In the genomic region with DNA sequence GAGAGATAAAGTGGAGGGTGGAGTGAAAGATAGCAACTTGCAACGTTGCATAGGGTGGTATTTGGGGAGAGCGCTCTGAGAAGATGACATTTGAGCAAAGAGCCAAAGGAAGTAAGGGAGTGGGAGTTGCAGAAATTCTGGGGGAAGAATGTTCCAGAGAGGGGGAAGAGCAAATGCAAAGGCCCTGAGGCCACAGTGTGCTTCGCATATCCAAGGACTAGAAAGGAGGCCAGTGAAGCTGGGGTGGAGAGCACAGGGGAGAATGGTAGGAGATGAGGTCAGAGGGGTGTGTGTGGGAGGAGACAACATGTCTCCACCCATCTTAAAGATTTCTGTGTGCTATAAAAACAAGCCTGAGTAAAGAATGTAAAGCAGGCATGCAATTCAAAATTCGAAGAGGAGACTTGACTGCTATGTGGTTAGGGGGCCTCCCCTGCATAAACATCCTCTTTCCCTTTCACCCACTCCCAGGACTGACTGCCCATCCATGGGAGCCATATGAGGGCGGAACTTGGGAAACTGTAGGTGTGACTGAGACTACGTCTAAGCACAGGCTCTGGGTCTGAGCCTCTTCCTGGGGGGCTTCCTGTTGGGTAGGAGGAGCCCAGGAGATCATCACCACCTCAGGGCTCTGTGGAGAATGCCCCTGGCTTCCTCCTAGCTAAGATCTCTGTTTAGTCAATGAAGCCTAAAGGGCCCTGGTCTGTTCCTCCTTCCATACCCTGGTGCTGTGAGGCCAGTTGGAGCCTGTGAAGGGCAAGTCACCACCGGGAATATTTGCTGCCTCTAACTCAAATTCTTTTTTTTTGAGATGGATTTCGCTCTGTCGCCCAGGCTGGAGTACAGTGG, we compare ENCODE assay signal across 1 cellular context.
TF ChIP-seq lines count a peak whose summit lies in the region.

No MANE protein-coding gene starts in this region.

TF ChIP-seq in GM12878, 131 proteins besides CTCF, POLR2A, EP300 and RAD21 (continued from another document and continues in another):
- TF ChIP-seq, protein P1, sequence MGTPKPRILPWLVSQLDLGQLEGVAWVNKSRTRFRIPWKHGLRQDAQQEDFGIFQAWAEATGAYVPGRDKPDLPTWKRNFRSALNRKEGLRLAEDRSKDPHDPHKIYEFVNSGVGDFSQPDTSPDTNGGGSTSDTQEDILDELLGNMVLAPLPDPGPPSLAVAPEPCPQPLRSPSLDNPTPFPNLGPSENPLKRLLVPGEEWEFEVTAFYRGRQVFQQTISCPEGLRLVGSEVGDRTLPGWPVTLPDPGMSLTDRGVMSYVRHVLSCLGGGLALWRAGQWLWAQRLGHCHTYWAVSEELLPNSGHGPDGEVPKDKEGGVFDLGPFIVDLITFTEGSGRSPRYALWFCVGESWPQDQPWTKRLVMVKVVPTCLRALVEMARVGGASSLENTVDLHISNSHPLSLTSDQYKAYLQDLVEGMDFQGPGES (IDR thresholded peaks at IDR 0.05): no peak
- no peak for TF ChIP-seq JUND (IDR thresholded peaks at IDR 0.05; ENCODE audit: low read depth, low read length)
- no peak for TF ChIP-seq BRCA1 (IDR thresholded peaks at IDR 0.05; ENCODE audit: low read depth, low read length)
- TF ChIP-seq, protein P2, sequence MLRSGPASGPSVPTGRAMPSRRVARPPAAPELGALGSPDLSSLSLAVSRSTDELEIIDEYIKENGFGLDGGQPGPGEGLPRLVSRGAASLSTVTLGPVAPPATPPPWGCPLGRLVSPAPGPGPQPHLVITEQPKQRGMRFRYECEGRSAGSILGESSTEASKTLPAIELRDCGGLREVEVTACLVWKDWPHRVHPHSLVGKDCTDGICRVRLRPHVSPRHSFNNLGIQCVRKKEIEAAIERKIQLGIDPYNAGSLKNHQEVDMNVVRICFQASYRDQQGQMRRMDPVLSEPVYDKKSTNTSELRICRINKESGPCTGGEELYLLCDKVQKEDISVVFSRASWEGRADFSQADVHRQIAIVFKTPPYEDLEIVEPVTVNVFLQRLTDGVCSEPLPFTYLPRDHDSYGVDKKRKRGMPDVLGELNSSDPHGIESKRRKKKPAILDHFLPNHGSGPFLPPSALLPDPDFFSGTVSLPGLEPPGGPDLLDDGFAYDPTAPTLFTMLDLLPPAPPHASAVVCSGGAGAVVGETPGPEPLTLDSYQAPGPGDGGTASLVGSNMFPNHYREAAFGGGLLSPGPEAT (IDR thresholded peaks at IDR 0.05; ENCODE audit: low read depth): peak; percentile 81
- TF ChIP-seq MYB (IDR thresholded peaks at IDR 0.05; ENCODE audit: borderline replicate concordance, low read depth, low read length): no peak
- no peak for TF ChIP-seq NBN (IDR thresholded peaks at IDR 0.05)
- peak; percentile 83 for TF ChIP-seq RUNX3 (IDR thresholded peaks at IDR 0.05; ENCODE audit: low read length)
- 0 out of 4 replicates have a peak, but pooled peaks of 1 of the 2 experiments have one; percentile 26 for TF ChIP-seq ETV6 (conservative IDR thresholded peaks at IDR 0.05 in 1 of 2, IDR thresholded peaks at IDR 0.05 in 1 of 2; ENCODE audit: borderline replicate concordance in 1 of 2, low read depth in 1 of 2)
- no peak for TF ChIP-seq POLR2AphosphoS5 (IDR thresholded peaks at IDR 0.05; ENCODE audit: low read length)
- TF ChIP-seq SUZ12 (IDR thresholded peaks at IDR 0.05; ENCODE audit: unreplicated experiment): no peak
- TF ChIP-seq BACH1 (IDR thresholded peaks at IDR 0.05; ENCODE audit: borderline replicate concordance): no peak
- 0 out of 2 replicates have a peak, but pooled peaks have one; percentile 10 for TF ChIP-seq CHD2 (IDR thresholded peaks at IDR 0.05; ENCODE audit: borderline replicate concordance, low read depth, low read length)
- TF ChIP-seq PML (IDR thresholded peaks at IDR 0.05; ENCODE audit: low read length): no peak
- no peak for TF ChIP-seq POLR2AphosphoS2 (IDR thresholded peaks at IDR 0.05; ENCODE audit: low read depth, low read length)
- TF ChIP-seq HDAC6 (IDR thresholded peaks at IDR 0.05; ENCODE audit: unreplicated experiment): no peak
- TF ChIP-seq, protein P3, sequence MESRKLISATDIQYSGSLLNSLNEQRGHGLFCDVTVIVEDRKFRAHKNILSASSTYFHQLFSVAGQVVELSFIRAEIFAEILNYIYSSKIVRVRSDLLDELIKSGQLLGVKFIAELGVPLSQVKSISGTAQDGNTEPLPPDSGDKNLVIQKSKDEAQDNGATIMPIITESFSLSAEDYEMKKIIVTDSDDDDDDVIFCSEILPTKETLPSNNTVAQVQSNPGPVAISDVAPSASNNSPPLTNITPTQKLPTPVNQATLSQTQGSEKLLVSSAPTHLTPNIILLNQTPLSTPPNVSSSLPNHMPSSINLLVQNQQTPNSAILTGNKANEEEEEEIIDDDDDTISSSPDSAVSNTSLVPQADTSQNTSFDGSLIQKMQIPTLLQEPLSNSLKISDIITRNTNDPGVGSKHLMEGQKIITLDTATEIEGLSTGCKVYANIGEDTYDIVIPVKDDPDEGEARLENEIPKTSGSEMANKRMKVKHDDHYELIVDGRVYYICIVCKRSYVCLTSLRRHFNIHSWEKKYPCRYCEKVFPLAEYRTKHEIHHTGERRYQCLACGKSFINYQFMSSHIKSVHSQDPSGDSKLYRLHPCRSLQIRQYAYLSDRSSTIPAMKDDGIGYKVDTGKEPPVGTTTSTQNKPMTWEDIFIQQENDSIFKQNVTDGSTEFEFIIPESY (IDR thresholded peaks at IDR 0.05): no peak
- no peak for TF ChIP-seq EZH2 (IDR thresholded peaks at IDR 0.05; ENCODE audit: borderline replicate concordance, control insufficient read depth, low read depth, low read length)
- no peak; the same call in 1 of the 2 replicates for TF ChIP-seq FOXK2 (IDR thresholded peaks at IDR 0.05)
- TF ChIP-seq EED (IDR thresholded peaks at IDR 0.05; ENCODE audit: low read depth): peak; percentile 90
- no peak for TF ChIP-seq ZNF24 (IDR thresholded peaks at IDR 0.05)
- no peak for TF ChIP-seq YY1 (IDR thresholded peaks at IDR 0.05; ENCODE audit: low read depth, low read length)
- no peak for TF ChIP-seq PAX8 (IDR thresholded peaks at IDR 0.05)
- no peak for TF ChIP-seq NR2C2 (IDR thresholded peaks at IDR 0.05; ENCODE audit: borderline replicate concordance, control insufficient read depth, insufficient read length, low read depth)
- TF ChIP-seq NRF1 (conservative IDR thresholded peaks at IDR 0.05; ENCODE audit: low read depth, low read length): no peak
- peak; percentile 48; the same call in 1 of the 2 replicates for TF ChIP-seq MTA2 (IDR thresholded peaks at IDR 0.05; ENCODE audit: low read depth)
- TF ChIP-seq SMAD1 (IDR thresholded peaks at IDR 0.05; ENCODE audit: low read depth, partially characterized antibody): no peak
- TF ChIP-seq, protein P4, sequence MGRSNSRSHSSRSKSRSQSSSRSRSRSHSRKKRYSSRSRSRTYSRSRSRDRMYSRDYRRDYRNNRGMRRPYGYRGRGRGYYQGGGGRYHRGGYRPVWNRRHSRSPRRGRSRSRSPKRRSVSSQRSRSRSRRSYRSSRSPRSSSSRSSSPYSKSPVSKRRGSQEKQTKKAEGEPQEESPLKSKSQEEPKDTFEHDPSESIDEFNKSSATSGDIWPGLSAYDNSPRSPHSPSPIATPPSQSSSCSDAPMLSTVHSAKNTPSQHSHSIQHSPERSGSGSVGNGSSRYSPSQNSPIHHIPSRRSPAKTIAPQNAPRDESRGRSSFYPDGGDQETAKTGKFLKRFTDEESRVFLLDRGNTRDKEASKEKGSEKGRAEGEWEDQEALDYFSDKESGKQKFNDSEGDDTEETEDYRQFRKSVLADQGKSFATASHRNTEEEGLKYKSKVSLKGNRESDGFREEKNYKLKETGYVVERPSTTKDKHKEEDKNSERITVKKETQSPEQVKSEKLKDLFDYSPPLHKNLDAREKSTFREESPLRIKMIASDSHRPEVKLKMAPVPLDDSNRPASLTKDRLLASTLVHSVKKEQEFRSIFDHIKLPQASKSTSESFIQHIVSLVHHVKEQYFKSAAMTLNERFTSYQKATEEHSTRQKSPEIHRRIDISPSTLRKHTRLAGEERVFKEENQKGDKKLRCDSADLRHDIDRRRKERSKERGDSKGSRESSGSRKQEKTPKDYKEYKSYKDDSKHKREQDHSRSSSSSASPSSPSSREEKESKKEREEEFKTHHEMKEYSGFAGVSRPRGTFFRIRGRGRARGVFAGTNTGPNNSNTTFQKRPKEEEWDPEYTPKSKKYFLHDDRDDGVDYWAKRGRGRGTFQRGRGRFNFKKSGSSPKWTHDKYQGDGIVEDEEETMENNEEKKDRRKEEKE (IDR thresholded peaks at IDR 0.05): no peak
- no peak for TF ChIP-seq KAT2A (conservative IDR thresholded peaks at IDR 0.05; ENCODE audit: control insufficient read depth, low read depth, low read length)
- no peak for TF ChIP-seq ZNF274 (IDR thresholded peaks at IDR 0.05; ENCODE audit: insufficient read depth, insufficient read length)
- no peak for TF ChIP-seq SIN3A (IDR thresholded peaks at IDR 0.05; ENCODE audit: low read depth, low read length)
- TF ChIP-seq STAT3 (IDR thresholded peaks at IDR 0.05; ENCODE audit: low read depth, low read length): no peak
- TF ChIP-seq, protein P5, sequence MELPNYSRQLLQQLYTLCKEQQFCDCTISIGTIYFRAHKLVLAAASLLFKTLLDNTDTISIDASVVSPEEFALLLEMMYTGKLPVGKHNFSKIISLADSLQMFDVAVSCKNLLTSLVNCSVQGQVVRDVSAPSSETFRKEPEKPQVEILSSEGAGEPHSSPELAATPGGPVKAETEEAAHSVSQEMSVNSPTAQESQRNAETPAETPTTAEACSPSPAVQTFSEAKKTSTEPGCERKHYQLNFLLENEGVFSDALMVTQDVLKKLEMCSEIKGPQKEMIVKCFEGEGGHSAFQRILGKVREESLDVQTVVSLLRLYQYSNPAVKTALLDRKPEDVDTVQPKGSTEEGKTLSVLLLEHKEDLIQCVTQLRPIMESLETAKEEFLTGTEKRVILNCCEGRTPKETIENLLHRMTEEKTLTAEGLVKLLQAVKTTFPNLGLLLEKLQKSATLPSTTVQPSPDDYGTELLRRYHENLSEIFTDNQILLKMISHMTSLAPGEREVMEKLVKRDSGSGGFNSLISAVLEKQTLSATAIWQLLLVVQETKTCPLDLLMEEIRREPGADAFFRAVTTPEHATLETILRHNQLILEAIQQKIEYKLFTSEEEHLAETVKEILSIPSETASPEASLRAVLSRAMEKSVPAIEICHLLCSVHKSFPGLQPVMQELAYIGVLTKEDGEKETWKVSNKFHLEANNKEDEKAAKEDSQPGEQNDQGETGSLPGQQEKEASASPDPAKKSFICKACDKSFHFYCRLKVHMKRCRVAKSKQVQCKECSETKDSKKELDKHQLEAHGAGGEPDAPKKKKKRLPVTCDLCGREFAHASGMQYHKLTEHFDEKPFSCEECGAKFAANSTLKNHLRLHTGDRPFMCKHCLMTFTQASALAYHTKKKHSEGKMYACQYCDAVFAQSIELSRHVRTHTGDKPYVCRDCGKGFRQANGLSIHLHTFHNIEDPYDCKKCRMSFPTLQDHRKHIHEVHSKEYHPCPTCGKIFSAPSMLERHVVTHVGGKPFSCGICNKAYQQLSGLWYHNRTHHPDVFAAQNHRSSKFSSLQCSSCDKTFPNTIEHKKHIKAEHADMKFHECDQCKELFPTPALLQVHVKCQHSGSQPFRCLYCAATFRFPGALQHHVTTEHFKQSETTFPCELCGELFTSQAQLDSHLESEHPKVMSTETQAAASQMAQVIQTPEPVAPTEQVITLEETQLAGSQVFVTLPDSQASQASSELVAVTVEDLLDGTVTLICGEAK (IDR thresholded peaks at IDR 0.05; ENCODE audit: borderline replicate concordance): no peak
- no peak for TF ChIP-seq TCF3 (IDR thresholded peaks at IDR 0.05; ENCODE audit: borderline replicate concordance, insufficient read depth, low read depth, low read length)
- TF ChIP-seq CEBPB (IDR thresholded peaks at IDR 0.05; ENCODE audit: borderline replicate concordance in 1 of 2, low read depth in 2 of 2, low read length in 2 of 2): no peak
- TF ChIP-seq, protein P6, sequence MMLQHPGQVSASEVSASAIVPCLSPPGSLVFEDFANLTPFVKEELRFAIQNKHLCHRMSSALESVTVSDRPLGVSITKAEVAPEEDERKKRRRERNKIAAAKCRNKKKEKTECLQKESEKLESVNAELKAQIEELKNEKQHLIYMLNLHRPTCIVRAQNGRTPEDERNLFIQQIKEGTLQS (IDR thresholded peaks at IDR 0.05; ENCODE audit: borderline replicate concordance, extremely low read depth, low read depth, low read length): no peak
- TF ChIP-seq SREBF1 (IDR thresholded peaks at IDR 0.05; ENCODE audit: low read length): no peak
- TF ChIP-seq SUPT20H (IDR thresholded peaks at IDR 0.05; ENCODE audit: borderline replicate concordance, control insufficient read depth, low read depth, low read length): no peak
- no peak for TF ChIP-seq CHD4 (IDR thresholded peaks at IDR 0.05)
- TF ChIP-seq SREBF2 (IDR thresholded peaks at IDR 0.05; ENCODE audit: low read length): no peak
- no peak for TF ChIP-seq RELA (IDR thresholded peaks at IDR 0.05; ENCODE audit: borderline replicate concordance, partially characterized antibody)
- TF ChIP-seq NR2C1 (IDR thresholded peaks at IDR 0.05): no peak
- no peak for TF ChIP-seq MEF2B (IDR thresholded peaks at IDR 0.05; ENCODE audit: partially characterized antibody, poor library complexity, severe bottlenecking)
- no peak for TF ChIP-seq LARP7 (IDR thresholded peaks at IDR 0.05)
- TF ChIP-seq SMARCA5 (IDR thresholded peaks at IDR 0.05): peak; percentile 63; the same call in 1 of the 2 replicates
- TF ChIP-seq, protein P7, sequence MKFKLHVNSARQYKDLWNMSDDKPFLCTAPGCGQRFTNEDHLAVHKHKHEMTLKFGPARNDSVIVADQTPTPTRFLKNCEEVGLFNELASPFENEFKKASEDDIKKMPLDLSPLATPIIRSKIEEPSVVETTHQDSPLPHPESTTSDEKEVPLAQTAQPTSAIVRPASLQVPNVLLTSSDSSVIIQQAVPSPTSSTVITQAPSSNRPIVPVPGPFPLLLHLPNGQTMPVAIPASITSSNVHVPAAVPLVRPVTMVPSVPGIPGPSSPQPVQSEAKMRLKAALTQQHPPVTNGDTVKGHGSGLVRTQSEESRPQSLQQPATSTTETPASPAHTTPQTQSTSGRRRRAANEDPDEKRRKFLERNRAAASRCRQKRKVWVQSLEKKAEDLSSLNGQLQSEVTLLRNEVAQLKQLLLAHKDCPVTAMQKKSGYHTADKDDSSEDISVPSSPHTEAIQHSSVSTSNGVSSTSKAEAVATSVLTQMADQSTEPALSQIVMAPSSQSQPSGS (IDR thresholded peaks at IDR 0.05; ENCODE audit: low read length): no peak; the same call in 1 of the 2 replicates
- peak in 1 of 2 experiments; percentile 3; a peak in 1 of 4 replicates for TF ChIP-seq BHLHE40 (IDR thresholded peaks at IDR 0.05; ENCODE audit: borderline replicate concordance in 1 of 2, low read depth in 2 of 2, low read length in 1 of 2)
- TF ChIP-seq, protein P8, sequence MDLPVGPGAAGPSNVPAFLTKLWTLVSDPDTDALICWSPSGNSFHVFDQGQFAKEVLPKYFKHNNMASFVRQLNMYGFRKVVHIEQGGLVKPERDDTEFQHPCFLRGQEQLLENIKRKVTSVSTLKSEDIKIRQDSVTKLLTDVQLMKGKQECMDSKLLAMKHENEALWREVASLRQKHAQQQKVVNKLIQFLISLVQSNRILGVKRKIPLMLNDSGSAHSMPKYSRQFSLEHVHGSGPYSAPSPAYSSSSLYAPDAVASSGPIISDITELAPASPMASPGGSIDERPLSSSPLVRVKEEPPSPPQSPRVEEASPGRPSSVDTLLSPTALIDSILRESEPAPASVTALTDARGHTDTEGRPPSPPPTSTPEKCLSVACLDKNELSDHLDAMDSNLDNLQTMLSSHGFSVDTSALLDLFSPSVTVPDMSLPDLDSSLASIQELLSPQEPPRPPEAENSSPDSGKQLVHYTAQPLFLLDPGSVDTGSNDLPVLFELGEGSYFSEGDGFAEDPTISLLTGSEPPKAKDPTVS (IDR thresholded peaks at IDR 0.05; ENCODE audit: low read depth, low read length): no peak
- no peak for TF ChIP-seq NFYA (IDR thresholded peaks at IDR 0.05; ENCODE audit: borderline replicate concordance, low read depth, low read length)
